In the genomic region with DNA sequence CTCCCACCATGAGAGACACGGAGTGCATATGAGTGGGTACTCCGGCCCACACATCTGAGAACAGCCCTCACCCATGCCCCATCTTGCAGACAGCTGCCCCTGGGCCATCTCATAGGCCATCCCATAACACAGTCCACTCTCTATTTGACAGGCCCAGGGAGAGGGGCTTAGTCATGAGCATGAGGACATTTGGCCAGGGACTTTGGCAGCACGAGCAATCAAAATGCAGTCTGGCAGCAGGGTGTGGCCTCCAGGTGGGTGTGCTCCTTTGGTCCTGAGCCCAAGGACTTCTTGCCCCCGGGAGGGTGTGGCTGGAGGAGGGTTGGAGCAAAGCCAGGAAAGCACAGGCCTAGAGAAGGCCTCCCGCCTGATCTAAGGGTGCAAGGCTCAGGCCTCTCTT, we compare ENCODE assay signal across 1 cellular context.
TF ChIP-seq lines count a peak whose summit lies in the region.

No MANE protein-coding gene starts in this region.

TF ChIP-seq in WTC11, 78 proteins besides CTCF, POLR2A, EP300 and RAD21 (continued from another document):
- TF ChIP-seq, protein P1, sequence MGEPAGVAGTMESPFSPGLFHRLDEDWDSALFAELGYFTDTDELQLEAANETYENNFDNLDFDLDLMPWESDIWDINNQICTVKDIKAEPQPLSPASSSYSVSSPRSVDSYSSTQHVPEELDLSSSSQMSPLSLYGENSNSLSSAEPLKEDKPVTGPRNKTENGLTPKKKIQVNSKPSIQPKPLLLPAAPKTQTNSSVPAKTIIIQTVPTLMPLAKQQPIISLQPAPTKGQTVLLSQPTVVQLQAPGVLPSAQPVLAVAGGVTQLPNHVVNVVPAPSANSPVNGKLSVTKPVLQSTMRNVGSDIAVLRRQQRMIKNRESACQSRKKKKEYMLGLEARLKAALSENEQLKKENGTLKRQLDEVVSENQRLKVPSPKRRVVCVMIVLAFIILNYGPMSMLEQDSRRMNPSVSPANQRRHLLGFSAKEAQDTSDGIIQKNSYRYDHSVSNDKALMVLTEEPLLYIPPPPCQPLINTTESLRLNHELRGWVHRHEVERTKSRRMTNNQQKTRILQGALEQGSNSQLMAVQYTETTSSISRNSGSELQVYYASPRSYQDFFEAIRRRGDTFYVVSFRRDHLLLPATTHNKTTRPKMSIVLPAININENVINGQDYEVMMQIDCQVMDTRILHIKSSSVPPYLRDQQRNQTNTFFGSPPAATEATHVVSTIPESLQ (CRISPR knock-in tag; IDR thresholded peaks at IDR 0.05), result no peak
- TF ChIP-seq, protein P2, sequence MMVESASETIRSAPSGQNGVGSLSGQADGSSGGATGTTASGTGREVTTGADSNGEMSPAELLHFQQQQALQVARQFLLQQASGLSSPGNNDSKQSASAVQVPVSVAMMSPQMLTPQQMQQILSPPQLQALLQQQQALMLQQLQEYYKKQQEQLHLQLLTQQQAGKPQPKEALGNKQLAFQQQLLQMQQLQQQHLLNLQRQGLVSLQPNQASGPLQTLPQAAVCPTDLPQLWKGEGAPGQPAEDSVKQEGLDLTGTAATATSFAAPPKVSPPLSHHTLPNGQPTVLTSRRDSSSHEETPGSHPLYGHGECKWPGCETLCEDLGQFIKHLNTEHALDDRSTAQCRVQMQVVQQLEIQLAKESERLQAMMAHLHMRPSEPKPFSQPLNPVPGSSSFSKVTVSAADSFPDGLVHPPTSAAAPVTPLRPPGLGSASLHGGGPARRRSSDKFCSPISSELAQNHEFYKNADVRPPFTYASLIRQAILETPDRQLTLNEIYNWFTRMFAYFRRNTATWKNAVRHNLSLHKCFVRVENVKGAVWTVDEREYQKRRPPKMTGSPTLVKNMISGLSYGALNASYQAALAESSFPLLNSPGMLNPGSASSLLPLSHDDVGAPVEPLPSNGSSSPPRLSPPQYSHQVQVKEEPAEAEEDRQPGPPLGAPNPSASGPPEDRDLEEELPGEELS (CRISPR knock-in tag; IDR thresholded peaks at IDR 0.05), result no peak
- TF ChIP-seq IRF2 (CRISPR knock-in tag; IDR thresholded peaks at IDR 0.05; ENCODE audit: borderline replicate concordance, low read depth), result no peak
- TF ChIP-seq JUN (CRISPR knock-in tag; IDR thresholded peaks at IDR 0.05), result no peak
- TF ChIP-seq, protein P3, sequence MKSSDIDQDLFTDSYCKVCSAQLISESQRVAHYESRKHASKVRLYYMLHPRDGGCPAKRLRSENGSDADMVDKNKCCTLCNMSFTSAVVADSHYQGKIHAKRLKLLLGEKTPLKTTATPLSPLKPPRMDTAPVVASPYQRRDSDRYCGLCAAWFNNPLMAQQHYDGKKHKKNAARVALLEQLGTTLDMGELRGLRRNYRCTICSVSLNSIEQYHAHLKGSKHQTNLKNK (CRISPR knock-in tag; IDR thresholded peaks at IDR 0.05), result no peak
- no peak for TF ChIP-seq MYBL2 (CRISPR knock-in tag; IDR thresholded peaks at IDR 0.05)
- TF ChIP-seq CREM (CRISPR knock-in tag; IDR thresholded peaks at IDR 0.05), result no peak
- TF ChIP-seq, protein P4, sequence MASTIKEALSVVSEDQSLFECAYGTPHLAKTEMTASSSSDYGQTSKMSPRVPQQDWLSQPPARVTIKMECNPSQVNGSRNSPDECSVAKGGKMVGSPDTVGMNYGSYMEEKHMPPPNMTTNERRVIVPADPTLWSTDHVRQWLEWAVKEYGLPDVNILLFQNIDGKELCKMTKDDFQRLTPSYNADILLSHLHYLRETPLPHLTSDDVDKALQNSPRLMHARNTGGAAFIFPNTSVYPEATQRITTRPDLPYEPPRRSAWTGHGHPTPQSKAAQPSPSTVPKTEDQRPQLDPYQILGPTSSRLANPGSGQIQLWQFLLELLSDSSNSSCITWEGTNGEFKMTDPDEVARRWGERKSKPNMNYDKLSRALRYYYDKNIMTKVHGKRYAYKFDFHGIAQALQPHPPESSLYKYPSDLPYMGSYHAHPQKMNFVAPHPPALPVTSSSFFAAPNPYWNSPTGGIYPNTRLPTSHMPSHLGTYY (CRISPR knock-in tag; IDR thresholded peaks at IDR 0.05), result no peak
